10 cellular contexts compared by ENCODE assay signal in the genomic region with DNA sequence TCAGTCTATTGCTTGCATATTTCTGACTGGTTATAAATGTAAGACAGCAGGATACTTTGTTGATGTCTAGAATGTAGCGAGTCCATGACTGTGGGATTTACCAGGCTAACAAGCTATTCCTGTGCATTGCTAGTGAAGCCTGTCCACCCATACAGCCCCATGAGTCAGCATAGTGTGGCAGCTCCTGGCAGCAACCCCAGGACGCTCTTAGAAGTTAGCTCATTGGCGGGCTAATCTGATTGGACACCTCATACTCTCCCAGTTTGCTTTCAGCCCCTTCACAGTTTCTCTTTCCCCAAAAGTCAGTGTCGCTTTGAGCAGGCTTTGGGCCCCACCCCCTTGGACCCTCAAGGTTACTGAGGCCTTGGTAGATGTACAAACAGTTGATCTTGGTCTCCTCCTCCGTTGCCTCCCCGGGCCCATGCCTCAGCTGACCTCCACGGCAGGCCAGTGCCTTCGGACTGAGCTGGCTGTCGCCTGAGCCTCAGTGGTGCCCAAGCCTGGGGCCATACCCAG. TPM values are rescaled to one million over a fixed set of nuclear protein-coding genes. Genes with fewer than 3 reads are reported as not detected.
DNase-seq lines count a peak whose midpoint lies in the region; ATAC-seq, FAIRE-seq and TF ChIP-seq lines count a peak whose summit lies in the region.
"Had no signal": no experiment of that assay in that cellular context is flagged by ENCODE, and none has a peak within 500 bp of the region (broad histone marks: within the 10 kb centered on the region; RNA-seq: fewer than 3 reads in every experiment).

No MANE protein-coding gene starts in this region.

- H3K27ac Mint-ChIP-seq in HFFc6 = peak overlapping the region; percentile 75

- no peak for ATAC-seq in GM18868 (IDR thresholded peaks at IDR 0.05; ENCODE audit: unreplicated experiment)
- no peak for ATAC-seq in body of pancreas

- H3K27ac ChIP-seq in prostate gland (no peak overlapping the region), body of pancreas (no peak overlapping the region)

- H3K36me3 Mint-ChIP-seq in HFFc6 (ENCODE audit: low read depth) = peaks cover 8% of the 10 kb centered on the region; the same call in 1 of the 2 replicates

- H3K4me3 ChIP-seq in astrocyte of the spinal cord (ENCODE audit: low read depth, low read length) = no peak overlapping the region
- no peak overlapping the region for H3K4me3 ChIP-seq in prostate gland
- no peak overlapping the region for H3K4me3 ChIP-seq in body of pancreas

- no peak for FAIRE-seq in GM19239 (lab: Jason Lieb, UNC)
- FAIRE-seq: islet of Langerhans had no signal

- intact Hi-C loops in prostate gland (cut with DNase I) = no loop called here
- intact Hi-C loops in body of pancreas (cut with DNase I) = no loop called here

- in situ Hi-C loops in ACHN (cut with HindIII; ENCODE audit: low pct_ligation_motif_present, low pct_unique_long_range_greater_than_20kb, low sequenced_read_pairs) = no loop called here
- in situ Hi-C loops in astrocyte of the spinal cord (cut with HindIII; ENCODE audit: low sequenced_read_pairs) = no loop called here

- H3K4me1 ChIP-seq in prostate gland (replicated peaks) (no peaks in the 10 kb centered on the region), body of pancreas (no peaks in the 10 kb centered on the region)

- peaks cover 0 to 8% of the 10 kb centered on the region in 2 donors for H3K36me3 ChIP-seq in prostate gland
- H3K36me3 ChIP-seq in body of pancreas (replicated peaks in 1 of 2; ENCODE audit: insufficient read depth in 1 of 2, low read depth in 2 of 2) = peaks cover 0 to 3% of the 10 kb centered on the region in 2 donors

- H3K27me3 Mint-ChIP-seq in HFFc6 (ENCODE audit: insufficient read depth) = no peaks in the 10 kb centered on the region; the same call in 1 of the 2 replicates

- no peak for TF ChIP-seq CTCF in HFFc6 (IDR thresholded peaks at IDR 0.05)
- no peak for TF ChIP-seq CTCF in astrocyte of the spinal cord (IDR thresholded peaks at IDR 0.05; ENCODE audit: low read depth, low read length)
- TF ChIP-seq CTCF in prostate gland (IDR thresholded peaks at IDR 0.05) = no peak
- TF ChIP-seq CTCF in body of pancreas (IDR thresholded peaks at IDR 0.05) = no peak

- H3K27me3 ChIP-seq in prostate gland (replicated peaks; ENCODE audit: insufficient read depth) (no peaks in the 10 kb centered on the region), body of pancreas (no peaks in the 10 kb centered on the region)

- H3K4me1 Mint-ChIP-seq in HFFc6 (ENCODE audit: low read depth) = peaks cover 32% of the 10 kb centered on the region

- 96% methylated on average over 9 of the region's 9 CpGs for WGBS in prostate gland
- 88 to 92% methylated on average over 4 to 9 of the region's 9 CpGs for WGBS in body of pancreas, 2 donors

- TF ChIP-seq POLR2A in prostate gland (IDR thresholded peaks at IDR 0.05) (no peak), body of pancreas (IDR thresholded peaks at IDR 0.05) (no peak)

- H3K4me3 Mint-ChIP-seq in HFFc6 = peak overlapping the region; percentile 16

- peak; percentile 93 for DNase-seq in ACHN
- peak; percentile 86 for DNase-seq in HFFc6
- DNase-seq in astrocyte of the spinal cord (ENCODE audit: low read depth, low spot score) = peak; percentile 93
- peak; percentile 57 for DNase-seq in inferior parietal cortex (ENCODE audit: extremely low spot score)
- no peak for DNase-seq in prostate gland (ENCODE audit: low spot score)
- no peak for DNase-seq in GM19239 (ENCODE audit: insufficient read length, low spot score)
- DNase-seq in body of pancreas = no peak
- DNase-seq: NCI-H2107 had no signal

- no peaks in the 10 kb centered on the region for H3K9me3 ChIP-seq in prostate gland
- H3K9me3 ChIP-seq in body of pancreas = no peaks in the 10 kb centered on the region

- H3K9me3 Mint-ChIP-seq in HFFc6 = no peaks in the 10 kb centered on the region

RNA-seq across cellular contexts. Expression of gene COA5, which starts 48.0 kb away (rescaled TPM):
- 10 to 100 TPM; 12.5 to 16.9 (median 15.7) TPM for total RNA-seq in HFFc6 (2021; fragmentation: NEBNext Ultra II Directional; extraction: Animal tissue kit (Norgen Biotek cat#: 25700))
- total RNA-seq in prostate gland (10 to 100 TPM; 34.9 to 41.6 TPM), body of pancreas (10 to 100 TPM; 20.1 to 39.2 TPM)

RNA-seq across cellular contexts. Expression of gene UNC50, which starts 48.1 kb away (rescaled TPM):
- 10 to 100 TPM; 38.3 to 43.2 (median 41.6) TPM for total RNA-seq in HFFc6 (2021; fragmentation: NEBNext Ultra II Directional; extraction: Animal tissue kit (Norgen Biotek cat#: 25700))
- total RNA-seq in prostate gland = 10 to 100 TPM; 42.5 to 49.9 TPM
- 10 to 100 TPM; 30.9 to 53.7 TPM for total RNA-seq in body of pancreas

Comparison
In these comparisons a context has a peak if more than half of its experiments do, and no peak if none do; other contexts are left out.
1. DNase-seq: peak in ACHN (single experiment), HFFc6 (single experiment), astrocyte of the spinal cord (single experiment) and inferior parietal cortex (single experiment); none in prostate gland (single experiment), GM19239 (single experiment) and body of pancreas (0 of 4).